In the genomic region with DNA sequence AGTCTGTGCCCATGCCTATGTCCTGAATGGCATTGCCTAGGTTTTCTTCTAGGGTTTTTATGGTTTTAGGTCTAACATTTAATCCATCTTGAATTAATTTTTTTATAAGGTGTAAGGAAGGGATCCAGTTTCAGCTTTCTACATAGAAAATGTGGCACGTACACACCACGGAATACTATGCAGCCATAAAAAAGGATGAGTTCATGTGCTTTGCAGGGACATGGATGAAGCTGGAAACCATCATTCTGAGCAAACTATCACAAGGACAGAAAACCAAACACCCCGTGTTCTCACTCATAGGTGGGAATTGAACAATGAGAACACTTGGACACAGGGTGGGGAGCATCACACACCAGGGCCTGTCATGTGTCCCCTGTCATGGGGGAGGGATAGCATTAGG, we compare ENCODE assay signal across 7 cellular contexts. TPM values are rescaled to one million over a fixed set of nuclear protein-coding genes. Genes with fewer than 3 reads are reported as not detected.
"Had no signal": no experiment of that assay in that cellular context is flagged by ENCODE, and none has a peak within 500 bp of the region (broad histone marks: within the 10 kb centered on the region; RNA-seq: fewer than 3 reads in every experiment).

No MANE protein-coding gene starts in this region.

RNA-seq across cellular contexts. Expression of a gene that starts 26.8 kb away (rescaled TPM):
- total RNA-seq: activated naive CD4-positive, alpha-beta T cell treated with anti-CD3 and anti-CD28 coated beads for 36 hours; activated naive CD8-positive, alpha-beta T cell treated with anti-CD3 and anti-CD28 coated beads for 36 hours; activated naive CD8-positive, alpha-beta T cell treated with anti-CD3 and anti-CD28 coated beads, Interleukin-2, amount 10 ng/mL, durations not matched to agents 7 days and 5 days; activated T-cell treated with anti-CD3 and anti-CD28 coated beads, Interleukin-2, amount 50 U/mL, for 4 hours; activated T-helper 1 cell treated with anti-CD3 and anti-CD28 coated beads, Interleukin-12 subunit alpha, Interleukin-12 subunit beta, Interleukin-2, Interleukin-4 antibody, amounts not matched to agents 30 ng/mL and 10 ng/mL and 1 ng/mL, durations not matched to agents 14 hours and 24 hours and 36 hours; activated T-helper 2 cell treated with anti-CD3 and anti-CD28 coated beads, Interferon-gamma antibody, Interleukin-2, Interleukin-4, amounts not matched to agents 10 μg/mL and 5 μg/mL and 100 μg/mL, durations not matched to agents 14 hours and 24 hours and 36 hours; bronchial epithelial cell had no signal
